7 cellular contexts compared by ENCODE assay signal in the genomic region with DNA sequence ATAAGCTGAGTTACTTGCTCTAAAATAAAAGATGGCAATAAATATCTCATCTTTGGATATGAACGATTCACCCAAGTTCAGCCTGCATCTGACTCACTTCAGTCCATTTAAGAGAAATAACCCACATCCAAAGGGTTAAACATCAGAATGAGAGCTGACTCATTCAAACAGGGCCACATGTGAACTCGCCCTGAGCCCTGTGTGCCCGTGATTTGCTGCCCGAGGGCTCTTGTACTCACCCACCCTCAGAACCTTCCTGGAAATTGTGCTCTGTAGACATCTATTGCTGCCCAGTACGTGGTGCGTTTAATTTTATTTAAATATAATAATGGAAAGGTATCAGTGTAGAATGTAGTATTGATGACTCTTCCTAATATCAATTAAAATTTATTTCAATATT.
DNase-seq lines count a peak whose midpoint lies in the region; ATAC-seq and TF ChIP-seq lines count a peak whose summit lies in the region.

No MANE protein-coding gene starts in this region.

- H3K4me3 ChIP-seq in HEK293 (ENCODE audit: low read depth, low read length) = no peak overlapping the region
- H3K4me3 ChIP-seq in esophagus muscularis mucosa = no peak overlapping the region
- H3K4me3 ChIP-seq in smooth muscle cell = no peak overlapping the region

- H3K4me3 Mint-ChIP-seq in T-helper 2 cell treated with Interferon-gamma antibody and Interleukin-4, amounts not matched to agents 5 μg/mL and 100 μg/mL, for 36 hours = no peak overlapping the region

- intact Hi-C loops in esophagus muscularis mucosa (cut with DNase I) = loop anchor here (5.0 kb wide), 1 partner anchor 34 kb away; no protein-coding TSS in a partner anchor

- WGBS in esophagus muscularis mucosa = 40% methylated on average over 6 of the region's 6 CpGs
- 20% methylated on average over 6 of the region's 6 CpGs for WGBS in smooth muscle cell (ENCODE audit: low lambda C conversion rate)

- no peaks in the 10 kb centered on the region for H3K9me3 Mint-ChIP-seq in T-helper 2 cell treated with Interferon-gamma antibody and Interleukin-4, amounts not matched to agents 5 μg/mL and 100 μg/mL, for 36 hours

- peaks cover 31% of the 10 kb centered on the region for H3K36me3 Mint-ChIP-seq in T-helper 2 cell treated with Interferon-gamma antibody and Interleukin-4, amounts not matched to agents 5 μg/mL and 100 μg/mL, for 36 hours (ENCODE audit: low read depth)

- no peaks in the 10 kb centered on the region for H3K27me3 Mint-ChIP-seq in T-helper 2 cell treated with Interferon-gamma antibody and Interleukin-4, amounts not matched to agents 5 μg/mL and 100 μg/mL, for 36 hours (ENCODE audit: low read depth)

- no peak overlapping the region for H2AFZ ChIP-seq in smooth muscle cell (ENCODE audit: low read depth)

- peaks cover 29% of the 10 kb centered on the region for H3K4me1 ChIP-seq in HEK293 (ENCODE audit: control insufficient read depth, insufficient read depth, low read length)
- H3K4me1 ChIP-seq in esophagus muscularis mucosa = peaks cover 90 to 100% (median 97%) of the 10 kb centered on the region in 4 donors
- H3K4me1 ChIP-seq in smooth muscle cell (ENCODE audit: low read depth) = peaks cover 33% of the 10 kb centered on the region

- TF ChIP-seq CTCF in HEK293 (tag by site-specific recombination; IDR thresholded peaks at IDR 0.05) (no peak), esophagus muscularis mucosa (IDR thresholded peaks at IDR 0.05) (no peak), smooth muscle cell (IDR thresholded peaks at IDR 0.05; ENCODE audit: borderline replicate concordance, insufficient read depth, poor library complexity, severe bottlenecking) (no peak), GM10248 (IDR thresholded peaks at IDR 0.05; ENCODE audit: control extremely low read depth, extremely low read depth, low read depth, missing control alignments) (no peak)

- H3K9ac ChIP-seq in smooth muscle cell (ENCODE audit: low read depth) = no peak overlapping the region

- H3K79me2 ChIP-seq in smooth muscle cell (ENCODE audit: low read depth) = peaks cover 45% of the 10 kb centered on the region

- H3K4me1 Mint-ChIP-seq in T-helper 2 cell treated with Interferon-gamma antibody and Interleukin-4, amounts not matched to agents 5 μg/mL and 100 μg/mL, for 36 hours (ENCODE audit: low read depth) = peaks cover 41% of the 10 kb centered on the region

- H4K20me1 ChIP-seq in smooth muscle cell (ENCODE audit: low read depth) = peaks cover 58% of the 10 kb centered on the region

- H3K4me2 ChIP-seq in smooth muscle cell = peak overlapping the region; percentile 71

- H3K9me3 ChIP-seq in HEK293 (ENCODE audit: control insufficient read depth, insufficient read depth, low read depth, low read length) (no peaks in the 10 kb centered on the region), esophagus muscularis mucosa (no peaks in the 10 kb centered on the region), smooth muscle cell (replicated peaks; ENCODE audit: low read depth) (no peaks in the 10 kb centered on the region)

- no peak for TF ChIP-seq EP300 in esophagus muscularis mucosa (IDR thresholded peaks at IDR 0.05)

- DNase-seq in T-helper 2 cell treated with Interferon-gamma antibody and Interleukin-4, amounts not matched to agents 5 μg/mL and 100 μg/mL, for 36 hours (ENCODE audit: low spot score) = peak; percentile 61
- DNase-seq in esophagus muscularis mucosa (ENCODE audit: extremely low spot score) = no peak
- DNase-seq in smooth muscle cell (lab: John Stamatoyannopoulos, UW; ENCODE audit: unreplicated experiment) = no peak
- DNase-seq in GM10248 (ENCODE audit: extremely low spot score) = no peak
- no peak for DNase-seq in COR-L47 (lab: John Stamatoyannopoulos, UW)

- TF ChIP-seq POLR2A in esophagus muscularis mucosa (IDR thresholded peaks at IDR 0.05; ENCODE audit: low read depth) = no peak

- CTCF ChIA-PET in HEK293 (lab: Yijun Ruan, JAX) (interaction anchor here (0.5 to 6.2 kb wide), 7 partner anchors 9 to 319 kb away, joined by 3 to 35 read pairs (median 3); no protein-coding TSS in a partner anchor), GM10248 (lab: Yijun Ruan, JAX) (interaction anchor here (1.3 to 14.7 kb wide), 3 partner anchors 13 to 29 kb away, joined by 3 to 113 read pairs (median 4); no protein-coding TSS in a partner anchor)

- H3K27ac ChIP-seq in HEK293 (ENCODE audit: extremely low read depth, low read depth, low read length) = no peak overlapping the region
- H3K27ac ChIP-seq in esophagus muscularis mucosa (replicated peaks in 1 of 4) = peak overlapping the region; percentile 72 to 86 (median 85)
- H3K27ac ChIP-seq in smooth muscle cell (ENCODE audit: low read depth) = peak overlapping the region; percentile 13

- no peaks in the 10 kb centered on the region for H3K27me3 ChIP-seq in esophagus muscularis mucosa
- H3K27me3 ChIP-seq in smooth muscle cell (ENCODE audit: low read depth) = no peaks in the 10 kb centered on the region

- H3K36me3 ChIP-seq in HEK293 (ENCODE audit: control insufficient read depth in 2 of 2, insufficient read depth in 1 of 2, low read length in 2 of 2) (peaks cover 0 to 9% of the 10 kb centered on the region in 2 experiments; a peak in 1 of 3 replicates), esophagus muscularis mucosa (peaks cover 0 to 25% (median 7%) of the 10 kb centered on the region in 4 donors), smooth muscle cell (ENCODE audit: low read depth) (no peaks in the 10 kb centered on the region)

- no peak for ATAC-seq in GM19397 (IDR thresholded peaks at IDR 0.05; ENCODE audit: unreplicated experiment)

- POLR2A ChIA-PET in HEK293 (lab: Yijun Ruan, JAX) (interaction anchor here (0.6 to 0.7 kb wide), 2 partner anchors 21 to 32 kb away, joined by 5 to 6 read pairs; no protein-coding TSS in a partner anchor), GM10248 (lab: Yijun Ruan, JAX) (no interaction called here)

- no peak overlapping the region for H3K27ac Mint-ChIP-seq in T-helper 2 cell treated with Interferon-gamma antibody and Interleukin-4, amounts not matched to agents 5 μg/mL and 100 μg/mL, for 36 hours

- H3F3A ChIP-seq in smooth muscle cell (ENCODE audit: low read depth) = no peaks in the 10 kb centered on the region

TF ChIP-seq in HEK293, 187 proteins besides CTCF, POLR2A, EP300 and RAD21:
- TF ChIP-seq ZNF157 (tag by site-specific recombination; IDR thresholded peaks at IDR 0.05) (no peak), ZBTB48 (tag by site-specific recombination; IDR thresholded peaks at IDR 0.05) (no peak), ZBTB8A (tag by site-specific recombination; IDR thresholded peaks at IDR 0.05) (peak; percentile 79), ZNF350 (tag by site-specific recombination; IDR thresholded peaks at IDR 0.05) (no peak), ZNF777 (tag by site-specific recombination; IDR thresholded peaks at IDR 0.05; ENCODE audit: borderline replicate concordance) (no peak), ZNF660 (tag by site-specific recombination; IDR thresholded peaks at IDR 0.05) (0 out of 2 replicates have a peak, but pooled peaks have one; percentile 22), KLF10 (tag by site-specific recombination; IDR thresholded peaks at IDR 0.05) (0 out of 2 replicates have a peak, but pooled peaks have one; percentile 15)
- TF ChIP-seq, protein P1, sequence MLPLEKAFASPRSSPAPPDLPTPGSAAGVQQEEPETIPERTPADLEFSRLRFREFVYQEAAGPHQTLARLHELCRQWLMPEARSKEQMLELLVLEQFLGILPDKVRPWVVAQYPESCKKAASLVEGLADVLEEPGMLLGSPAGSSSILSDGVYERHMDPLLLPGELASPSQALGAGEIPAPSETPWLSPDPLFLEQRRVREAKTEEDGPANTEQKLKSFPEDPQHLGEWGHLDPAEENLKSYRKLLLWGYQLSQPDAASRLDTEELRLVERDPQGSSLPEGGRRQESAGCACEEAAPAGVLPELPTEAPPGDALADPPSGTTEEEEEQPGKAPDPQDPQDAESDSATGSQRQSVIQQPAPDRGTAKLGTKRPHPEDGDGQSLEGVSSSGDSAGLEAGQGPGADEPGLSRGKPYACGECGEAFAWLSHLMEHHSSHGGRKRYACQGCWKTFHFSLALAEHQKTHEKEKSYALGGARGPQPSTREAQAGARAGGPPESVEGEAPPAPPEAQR (tag by site-specific recombination; IDR thresholded peaks at IDR 0.05) = no peak
- TF ChIP-seq, protein P2, sequence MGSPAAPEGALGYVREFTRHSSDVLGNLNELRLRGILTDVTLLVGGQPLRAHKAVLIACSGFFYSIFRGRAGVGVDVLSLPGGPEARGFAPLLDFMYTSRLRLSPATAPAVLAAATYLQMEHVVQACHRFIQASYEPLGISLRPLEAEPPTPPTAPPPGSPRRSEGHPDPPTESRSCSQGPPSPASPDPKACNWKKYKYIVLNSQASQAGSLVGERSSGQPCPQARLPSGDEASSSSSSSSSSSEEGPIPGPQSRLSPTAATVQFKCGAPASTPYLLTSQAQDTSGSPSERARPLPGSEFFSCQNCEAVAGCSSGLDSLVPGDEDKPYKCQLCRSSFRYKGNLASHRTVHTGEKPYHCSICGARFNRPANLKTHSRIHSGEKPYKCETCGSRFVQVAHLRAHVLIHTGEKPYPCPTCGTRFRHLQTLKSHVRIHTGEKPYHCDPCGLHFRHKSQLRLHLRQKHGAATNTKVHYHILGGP (tag by site-specific recombination; IDR thresholded peaks at IDR 0.05) = no peak
